Comparison of ENCODE assay signal across 3 cellular contexts in the genomic region with DNA sequence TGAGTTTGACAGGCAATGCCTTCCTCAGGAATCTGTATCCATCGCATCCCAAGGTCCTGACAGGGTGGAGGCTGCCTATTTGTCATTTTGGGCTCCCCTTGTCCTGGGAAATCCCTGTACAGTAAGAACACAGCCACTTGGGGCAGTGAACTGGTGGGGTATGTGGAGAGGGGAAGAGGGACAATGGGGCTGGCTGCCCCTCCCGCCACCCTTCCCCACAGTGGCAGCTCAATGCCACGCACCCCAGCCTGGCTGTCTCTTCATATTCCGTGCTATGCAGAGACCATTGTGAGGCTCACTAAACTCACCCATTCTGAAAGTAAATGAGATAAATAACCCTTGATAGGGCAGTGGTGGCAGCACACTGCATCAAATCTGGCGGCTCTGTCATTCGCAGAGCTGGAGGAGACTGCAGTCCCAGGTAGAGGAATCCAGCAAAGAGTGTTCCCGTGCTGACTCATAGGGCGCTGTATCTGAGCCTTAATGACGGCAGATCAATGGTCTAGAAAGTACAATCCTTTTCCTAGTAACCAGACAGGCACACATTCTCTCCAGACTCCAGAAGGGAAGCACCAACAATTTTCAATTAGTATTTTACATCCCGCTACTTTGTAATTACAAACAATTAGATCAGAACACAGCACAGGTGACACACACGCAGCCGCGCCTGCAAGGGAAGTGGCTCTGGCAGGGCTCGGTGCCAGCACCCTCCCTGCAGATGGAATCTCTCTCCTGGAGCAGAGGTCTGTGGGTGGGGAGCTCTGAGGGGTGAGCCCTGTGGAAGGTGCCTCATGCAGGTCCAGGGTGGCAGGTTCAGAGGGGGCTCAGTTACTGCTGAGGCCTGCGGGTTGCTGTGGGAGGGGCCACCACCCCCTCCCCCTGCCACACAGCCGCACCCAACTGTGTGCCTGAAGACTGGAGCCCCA.
TF ChIP-seq lines count a peak whose summit lies in the region.

No MANE protein-coding gene starts in this region.

TF ChIP-seq in SK-N-SH, 30 proteins besides CTCF, POLR2A, EP300 and RAD21:
- TF ChIP-seq NRF1 (IDR thresholded peaks at IDR 0.05; ENCODE audit: low read depth, low read length) (no peak), MXI1 (IDR thresholded peaks at IDR 0.05; ENCODE audit: low read depth, low read length) (0 out of 2 replicates have a peak, but pooled peaks have one; percentile 40), RCOR1 (IDR thresholded peaks at IDR 0.05; ENCODE audit: low read length) (peak; percentile 41; the same call in 1 of the 2 replicates), GATA2 (CRISPR knock-in tag; IDR thresholded peaks at IDR 0.05) (peak; percentile 69)

TF ChIP-seq in SK-N-SH treated with all-trans-retinoic acid at 6 μM for 48 hours, 23 proteins besides CTCF, POLR2A, EP300 and RAD21:
- TF ChIP-seq RARB (CRISPR knock-in tag; IDR thresholded peaks at IDR 0.05) = no peak
- TF ChIP-seq, protein P1, sequence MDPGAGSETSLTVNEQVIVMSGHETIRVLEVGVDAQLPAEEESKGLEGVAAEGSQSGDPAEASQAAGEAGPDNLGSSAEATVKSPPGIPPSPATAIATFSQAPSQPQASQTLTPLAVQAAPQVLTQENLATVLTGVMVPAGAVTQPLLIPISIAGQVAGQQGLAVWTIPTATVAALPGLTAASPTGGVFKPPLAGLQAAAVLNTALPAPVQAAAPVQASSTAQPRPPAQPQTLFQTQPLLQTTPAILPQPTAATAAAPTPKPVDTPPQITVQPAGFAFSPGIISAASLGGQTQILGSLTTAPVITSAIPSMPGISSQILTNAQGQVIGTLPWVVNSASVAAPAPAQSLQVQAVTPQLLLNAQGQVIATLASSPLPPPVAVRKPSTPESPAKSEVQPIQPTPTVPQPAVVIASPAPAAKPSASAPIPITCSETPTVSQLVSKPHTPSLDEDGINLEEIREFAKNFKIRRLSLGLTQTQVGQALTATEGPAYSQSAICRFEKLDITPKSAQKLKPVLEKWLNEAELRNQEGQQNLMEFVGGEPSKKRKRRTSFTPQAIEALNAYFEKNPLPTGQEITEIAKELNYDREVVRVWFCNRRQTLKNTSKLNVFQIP (CRISPR knock-in tag; IDR thresholded peaks at IDR 0.05; ENCODE audit: borderline replicate concordance, low read depth) = no peak
- TF ChIP-seq, protein P2, sequence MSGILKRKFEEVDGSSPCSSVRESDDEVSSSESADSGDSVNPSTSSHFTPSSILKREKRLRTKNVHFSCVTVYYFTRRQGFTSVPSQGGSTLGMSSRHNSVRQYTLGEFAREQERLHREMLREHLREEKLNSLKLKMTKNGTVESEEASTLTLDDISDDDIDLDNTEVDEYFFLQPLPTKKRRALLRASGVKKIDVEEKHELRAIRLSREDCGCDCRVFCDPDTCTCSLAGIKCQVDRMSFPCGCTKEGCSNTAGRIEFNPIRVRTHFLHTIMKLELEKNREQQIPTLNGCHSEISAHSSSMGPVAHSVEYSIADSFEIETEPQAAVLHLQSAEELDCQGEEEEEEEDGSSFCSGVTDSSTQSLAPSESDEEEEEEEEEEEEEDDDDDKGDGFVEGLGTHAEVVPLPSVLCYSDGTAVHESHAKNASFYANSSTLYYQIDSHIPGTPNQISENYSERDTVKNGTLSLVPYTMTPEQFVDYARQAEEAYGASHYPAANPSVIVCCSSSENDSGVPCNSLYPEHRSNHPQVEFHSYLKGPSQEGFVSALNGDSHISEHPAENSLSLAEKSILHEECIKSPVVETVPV (CRISPR knock-in tag; IDR thresholded peaks at IDR 0.05) = no peak
- no peak for TF ChIP-seq ZNF8 (CRISPR knock-in tag; IDR thresholded peaks at IDR 0.05)
- TF ChIP-seq BACH2 (CRISPR knock-in tag; IDR thresholded peaks at IDR 0.05; ENCODE audit: borderline replicate concordance) = no peak

TF ChIP-seq in H1, 55 proteins besides CTCF, POLR2A, EP300 and RAD21 (continued from another document):
- TF ChIP-seq TBP (IDR thresholded peaks at IDR 0.05; ENCODE audit: low read depth, low read length) = no peak
- no peak for TF ChIP-seq KDM5A (IDR thresholded peaks at IDR 0.05; ENCODE audit: low read length)
- no peak for TF ChIP-seq JUND (IDR thresholded peaks at IDR 0.05; ENCODE audit: low read length)
- TF ChIP-seq EGR1 (IDR thresholded peaks at IDR 0.05; ENCODE audit: borderline replicate concordance, low read depth, low read length) = no peak
- TF ChIP-seq BACH1 (IDR thresholded peaks at IDR 0.05; ENCODE audit: low read length) = no peak
- TF ChIP-seq CHD2 (IDR thresholded peaks at IDR 0.05; ENCODE audit: low read length) = no peak
- TF ChIP-seq, protein P3, sequence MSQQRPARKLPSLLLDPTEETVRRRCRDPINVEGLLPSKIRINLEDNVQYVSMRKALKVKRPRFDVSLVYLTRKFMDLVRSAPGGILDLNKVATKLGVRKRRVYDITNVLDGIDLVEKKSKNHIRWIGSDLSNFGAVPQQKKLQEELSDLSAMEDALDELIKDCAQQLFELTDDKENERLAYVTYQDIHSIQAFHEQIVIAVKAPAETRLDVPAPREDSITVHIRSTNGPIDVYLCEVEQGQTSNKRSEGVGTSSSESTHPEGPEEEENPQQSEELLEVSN (IDR thresholded peaks at IDR 0.05) = no peak
- no peak for TF ChIP-seq NRF1 (IDR thresholded peaks at IDR 0.05; ENCODE audit: low read depth, low read length)
- TF ChIP-seq SUZ12 (IDR thresholded peaks at IDR 0.05; ENCODE audit: low read length) = no peak
